In genomic region chr10:73850863-73851461, GRCh38 we compare ENCODE assay signal across 13 cellular contexts. TPM values are rescaled to one million over a fixed set of nuclear protein-coding genes. Genes with fewer than 3 reads are reported as not detected.
DNase-seq lines count a peak whose midpoint lies in the region; ATAC-seq, FAIRE-seq and TF ChIP-seq lines count a peak whose summit lies in the region.
"Had no signal": no experiment of that assay in that cellular context is flagged by ENCODE, and none has a peak within 500 bp of the region (broad histone marks: within the 10 kb centered on the region; RNA-seq: fewer than 3 reads in every experiment).

No MANE protein-coding gene starts in this region.

- CTCF ChIA-PET in activated naive CD4-positive, alpha-beta T cell treated with anti-CD3 and anti-CD28 coated beads, Interleukin-2, amount 10 ng/mL, durations not matched to agents 7 days and 5 days (lab: Charles Lee), result interaction anchor here (0.8 to 14.9 kb wide), 5 partner anchors 13 to 89 kb away, joined by 3 to 406 read pairs (median 19); partner anchors contain the start of gene CAMK2G

- H3K36me3 Mint-ChIP-seq in activated naive CD4-positive, alpha-beta T cell treated with anti-CD3 and anti-CD28 coated beads, Interleukin-2, amount 50 U/mL, for 24 hours, result peaks cover 8% of the 10 kb centered on the region
- H3K36me3 Mint-ChIP-seq in activated naive CD4-positive, alpha-beta T cell treated with anti-CD3 and anti-CD28 coated beads, Interleukin-2, amount 10 ng/mL, durations not matched to agents 7 days and 5 days, result peaks cover 65% of the 10 kb centered on the region

- H3K27ac Mint-ChIP-seq in activated naive CD4-positive, alpha-beta T cell treated with anti-CD3 and anti-CD28 coated beads, Interleukin-2, amount 50 U/mL, for 24 hours, result peak overlapping the region; percentile 41
- H3K27ac Mint-ChIP-seq in activated naive CD4-positive, alpha-beta T cell treated with anti-CD3 and anti-CD28 coated beads, Interleukin-2, amount 10 ng/mL, durations not matched to agents 7 days and 5 days, result no peak overlapping the region

- peaks cover 7 to 41% of the 10 kb centered on the region in 2 donors for H3K36me3 ChIP-seq in esophagus (ENCODE audit: control insufficient read depth in 2 of 2, insufficient read depth in 2 of 2, low read length in 1 of 2)
- peaks cover 28 to 29% of the 10 kb centered on the region in 2 donors for H3K36me3 ChIP-seq in muscle layer of duodenum (ENCODE audit: control insufficient read depth in 1 of 2, insufficient read depth in 2 of 2, low read length in 2 of 2)
- no peaks in the 10 kb centered on the region for H3K36me3 ChIP-seq in uterus

- ATAC-seq in HG02798 (IDR thresholded peaks at IDR 0.05; ENCODE audit: poor library complexity, unreplicated experiment), result no peak
- ATAC-seq: activated T-cell treated with anti-CD3 and anti-CD28 coated beads, Interleukin-2, amount 50 U/mL, for 4 hours; right lobe of liver had no signal

- H3K27ac ChIP-seq in esophagus (ENCODE audit: low read depth in 2 of 2, low read length in 1 of 2) (peak overlapping the region; percentile 49 to 81), muscle layer of duodenum (ENCODE audit: low read length) (peak overlapping the region; percentile 68), uterus (peak overlapping the region; percentile 94 to 98)
- H3K27ac ChIP-seq: right lobe of liver had no signal

- H3K4me3 ChIP-seq in esophagus (ENCODE audit: low read depth in 1 of 2, low read length in 2 of 2), result no peak overlapping the region
- H3K4me3 ChIP-seq in muscle layer of duodenum (ENCODE audit: low read depth in 1 of 2, low read length in 2 of 2), result peak overlapping the region in 1 of 2 donors; percentile 6
- no peak overlapping the region for H3K4me3 ChIP-seq in uterus
- H3K4me3 ChIP-seq: right lobe of liver had no signal

- 57 to 62% methylated on average over 14 to 15 of the region's 15 CpGs for WGBS in esophagus, 2 donors

- TF ChIP-seq POLR2A in uterus (IDR thresholded peaks at IDR 0.05), result no peak
- no peak for TF ChIP-seq POLR2A in H54 (IDR thresholded peaks at IDR 0.05; ENCODE audit: low read depth, low read length)

- H3K4me1 ChIP-seq in esophagus (ENCODE audit: control insufficient read depth in 2 of 2, insufficient read depth in 2 of 2, low read length in 1 of 2) (no peaks in the 10 kb centered on the region), muscle layer of duodenum (ENCODE audit: control insufficient read depth in 1 of 2, insufficient read depth in 2 of 2, low read length in 2 of 2) (peaks cover 6 to 51% of the 10 kb centered on the region in 2 donors), uterus (peaks cover 4 to 23% of the 10 kb centered on the region in 2 donors)

- H3K27me3 ChIP-seq in esophagus (ENCODE audit: control insufficient read depth in 1 of 2, insufficient read depth in 2 of 2, low read length in 2 of 2) (no peaks in the 10 kb centered on the region), muscle layer of duodenum (ENCODE audit: low read depth, low read length) (no peaks in the 10 kb centered on the region), uterus (no peaks in the 10 kb centered on the region)
- H3K27me3 ChIP-seq: right lobe of liver had no signal

- no peaks in the 10 kb centered on the region for H3K9me3 Mint-ChIP-seq in activated naive CD4-positive, alpha-beta T cell treated with anti-CD3 and anti-CD28 coated beads, Interleukin-2, amount 50 U/mL, for 24 hours
- no peaks in the 10 kb centered on the region for H3K9me3 Mint-ChIP-seq in activated naive CD4-positive, alpha-beta T cell treated with anti-CD3 and anti-CD28 coated beads, Interleukin-2, amount 10 ng/mL, durations not matched to agents 7 days and 5 days
- H3K9me3 Mint-ChIP-seq: activated T-cell treated with anti-CD3 and anti-CD28 coated beads, Interleukin-2, amount 50 U/mL, for 4 hours had no signal

- FAIRE-seq in H54 (lab: Jason Lieb, UNC), result no peak
- FAIRE-seq: A204.1 had no signal

- no peaks in the 10 kb centered on the region for H3K27me3 Mint-ChIP-seq in activated naive CD4-positive, alpha-beta T cell treated with anti-CD3 and anti-CD28 coated beads, Interleukin-2, amount 50 U/mL, for 24 hours
- H3K27me3 Mint-ChIP-seq in activated naive CD4-positive, alpha-beta T cell treated with anti-CD3 and anti-CD28 coated beads, Interleukin-2, amount 10 ng/mL, durations not matched to agents 7 days and 5 days, result no peaks in the 10 kb centered on the region

- DNase-seq in activated naive CD4-positive, alpha-beta T cell treated with anti-CD3 and anti-CD28 coated beads, Interleukin-2, amount 10 ng/mL, durations not matched to agents 7 days and 5 days, result no peak
- DNase-seq in uterus, result peak; percentile 90 to 93
- DNase-seq in activated T-cell treated with anti-CD3 and anti-CD28 coated beads, Interleukin-2, amount 50 U/mL, for 1 hour, result no peak
- DNase-seq in H54 (ENCODE audit: insufficient read length, low spot score), result no peak
- DNase-seq: activated T-cell treated with anti-CD3 and anti-CD28 coated beads, Interleukin-2, amount 50 U/mL, for 4 hours; foreskin melanocyte; NCI-H1092; right lobe of liver had no signal

- peaks cover 14% of the 10 kb centered on the region for H3K4me1 Mint-ChIP-seq in activated naive CD4-positive, alpha-beta T cell treated with anti-CD3 and anti-CD28 coated beads, Interleukin-2, amount 50 U/mL, for 24 hours
- peaks cover 27% of the 10 kb centered on the region for H3K4me1 Mint-ChIP-seq in activated naive CD4-positive, alpha-beta T cell treated with anti-CD3 and anti-CD28 coated beads, Interleukin-2, amount 10 ng/mL, durations not matched to agents 7 days and 5 days

- no peaks in the 10 kb centered on the region for H3K9me3 ChIP-seq in esophagus (ENCODE audit: control insufficient read depth in 2 of 2, insufficient read depth in 1 of 2, low read depth in 1 of 2, low read length in 1 of 2)
- H3K9me3 ChIP-seq in muscle layer of duodenum (ENCODE audit: control insufficient read depth in 1 of 2, low read length in 2 of 2), result no peaks in the 10 kb centered on the region
- no peaks in the 10 kb centered on the region for H3K9me3 ChIP-seq in uterus
- H3K9me3 ChIP-seq: right lobe of liver had no signal

- peak in 1 of 4 experiments; percentile 13 for TF ChIP-seq CTCF in uterus (IDR thresholded peaks at IDR 0.05)

- no peak overlapping the region for H3K4me3 Mint-ChIP-seq in activated naive CD4-positive, alpha-beta T cell treated with anti-CD3 and anti-CD28 coated beads, Interleukin-2, amount 50 U/mL, for 24 hours
- no peak overlapping the region for H3K4me3 Mint-ChIP-seq in activated naive CD4-positive, alpha-beta T cell treated with anti-CD3 and anti-CD28 coated beads, Interleukin-2, amount 10 ng/mL, durations not matched to agents 7 days and 5 days
- H3K4me3 Mint-ChIP-seq: activated T-cell treated with anti-CD3 and anti-CD28 coated beads, Interleukin-2, amount 50 U/mL, for 4 hours had no signal

- intact Hi-C loops in uterus (cut with DNase I; ENCODE audit: low total_unique reads), result no loop called here

RNA-seq across cellular contexts. Expression of gene CAMK2G, which starts 23.4 kb away (rescaled TPM):
- 10 to 100 TPM; 16.1 to 25.3 TPM for polyA plus RNA-seq in esophagus
- total RNA-seq in uterus, result 10 to 100 TPM; 17.9 to 79.9 (median 40.0) TPM

RNA-seq across cellular contexts. Expression of gene NDST2, which starts 39.6 kb away (rescaled TPM):
- 10 to 100 TPM; 13.5 to 14.9 TPM for polyA plus RNA-seq in esophagus
- total RNA-seq in uterus, result 10 to 100 TPM in 3 of 4 donors, 1 to 10 TPM in 1; 5.9 to 47.8 (median 14.1) TPM

RNA-seq across cellular contexts. Expression of gene PLAU, which starts 60.0 kb away (rescaled TPM):
- 10 to 100 TPM in 1 of 2 donors, 1 to 10 TPM in 1; 7.0 to 13.7 TPM for polyA plus RNA-seq in esophagus
- 10 to 100 TPM in 2 of 4 donors, 1 to 10 TPM in 2; 1.8 to 15.3 (median 9.0) TPM for total RNA-seq in uterus

Comparison
In these comparisons a context has a peak if more than half of its experiments do, and no peak if none do; other contexts are left out.
1. DNase-seq: peak in uterus (2 of 2); none in activated naive CD4-positive, alpha-beta T cell treated with anti-CD3 and anti-CD28 coated beads, Interleukin-2, amount 10 ng/mL, durations not matched to agents 7 days and 5 days (single experiment), activated T-cell treated with anti-CD3 and anti-CD28 coated beads, Interleukin-2, amount 50 U/mL, for 1 hour (single experiment) and H54 (single experiment).
2. Peak in every context shown above with its lines, with median percentiles within 50 percentile points of each other: H3K27ac ChIP-seq.